Comparison of ENCODE assay signal across 10 cellular contexts in the genomic region with DNA sequence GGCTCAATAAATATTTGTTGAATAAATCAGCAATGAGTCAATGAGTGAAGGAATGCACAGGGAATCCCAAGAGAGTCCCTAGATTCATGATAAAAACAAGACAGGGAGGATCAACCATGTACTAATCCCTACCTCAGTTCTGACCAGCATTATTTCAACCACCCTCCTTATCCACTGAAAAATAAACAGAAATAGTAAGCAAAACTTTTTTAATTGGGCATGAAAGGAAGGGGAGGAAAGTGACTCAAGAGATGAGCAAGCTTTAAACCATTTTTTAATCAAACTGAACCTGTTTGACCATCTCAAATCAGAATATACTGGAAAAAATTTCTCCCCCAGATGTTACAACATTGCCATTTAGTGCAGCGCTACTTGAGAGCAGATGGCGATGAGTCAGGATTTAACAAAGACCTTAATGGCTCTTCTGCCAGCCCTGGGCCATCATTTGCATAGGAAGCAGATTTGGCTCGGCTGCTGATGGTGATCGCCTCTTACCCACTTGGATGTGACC.
DNase-seq lines count a peak whose midpoint lies in the region; ATAC-seq and TF ChIP-seq lines count a peak whose summit lies in the region.
"Had no signal": no experiment of that assay in that cellular context is flagged by ENCODE, and none has a peak within 500 bp of the region (broad histone marks: within the 10 kb centered on the region; RNA-seq: fewer than 3 reads in every experiment).

No MANE protein-coding gene starts in this region.

- H3K4me3 ChIP-seq in AG10803 (ENCODE audit: low read length) = no peak overlapping the region
- no peak overlapping the region for H3K4me3 ChIP-seq in Karpas-422 (ENCODE audit: low read length)
- H3K4me3 ChIP-seq: colonic mucosa had no signal

- no peak for TF ChIP-seq CTCF in AG10803 (conservative IDR thresholded peaks at IDR 0.05; ENCODE audit: low read length)

- H3K36me3 ChIP-seq in Karpas-422 (ENCODE audit: insufficient read depth, low read length) = no peaks in the 10 kb centered on the region
- H3K36me3 ChIP-seq: colonic mucosa had no signal

- H3K27ac ChIP-seq in Karpas-422 (ENCODE audit: low read length) = no peak overlapping the region
- H3K27ac ChIP-seq: colonic mucosa had no signal

- H3K9me2 ChIP-seq in Karpas-422 (replicated peaks; ENCODE audit: insufficient read depth, low read length) = no peaks in the 10 kb centered on the region

- no peaks in the 10 kb centered on the region for H3K27me3 ChIP-seq in Karpas-422 (ENCODE audit: low read length)
- H3K27me3 ChIP-seq: colonic mucosa had no signal

- H3K4me1 ChIP-seq in Karpas-422 (ENCODE audit: low read length) = peaks cover 10% of the 10 kb centered on the region
- H3K4me1 ChIP-seq: colonic mucosa had no signal

- no peak overlapping the region for H3K27ac Mint-ChIP-seq in effector memory CD8-positive, alpha-beta T cell
- H3K27ac Mint-ChIP-seq: activated CD8-positive, alpha-beta T cell treated with anti-CD3 and anti-CD28 coated beads for 36 hours had no signal

- H3K9me3 ChIP-seq in Karpas-422 (ENCODE audit: low read length) = no peaks in the 10 kb centered on the region
- H3K9me3 ChIP-seq: colonic mucosa had no signal

- H2AFZ ChIP-seq in Karpas-422 (ENCODE audit: low read length) = no peak overlapping the region

- no peaks in the 10 kb centered on the region for H3K79me2 ChIP-seq in Karpas-422 (ENCODE audit: low read length)

- H3K27me3 Mint-ChIP-seq in effector memory CD8-positive, alpha-beta T cell = no peaks in the 10 kb centered on the region
- H3K27me3 Mint-ChIP-seq: activated CD8-positive, alpha-beta T cell treated with anti-CD3 and anti-CD28 coated beads for 36 hours had no signal

- DNase-seq in AG10803 (ENCODE audit: low read depth) = peak; percentile 77
- DNase-seq in Karpas-422 = peak; percentile 48
- DNase-seq in RPMI7951 (ENCODE audit: low read depth) = peak; percentile 92
- DNase-seq in head of caudate nucleus = peak in 22 of 42 donors; percentile 8 to 71 (median 32)
- DNase-seq in effector memory CD8-positive, alpha-beta T cell = no peak
- DNase-seq in ureter (ENCODE audit: low spot score) = no peak
- DNase-seq in activated naive CD4-positive, alpha-beta T cell treated with anti-CD3 and anti-CD28 coated beads, Interleukin-2, amount 50 U/mL, for 16 hours = no peak
- DNase-seq: activated CD8-positive, alpha-beta T cell treated with anti-CD3 and anti-CD28 coated beads for 36 hours; colonic mucosa had no signal

- no peaks in the 10 kb centered on the region for H3K9me3 Mint-ChIP-seq in effector memory CD8-positive, alpha-beta T cell
- H3K9me3 Mint-ChIP-seq: activated CD8-positive, alpha-beta T cell treated with anti-CD3 and anti-CD28 coated beads for 36 hours had no signal

- H3K4me1 Mint-ChIP-seq in effector memory CD8-positive, alpha-beta T cell (ENCODE audit: low read depth in 2 of 2) = no peaks in the 10 kb centered on the region

- no peak overlapping the region for H3K4me2 ChIP-seq in Karpas-422 (ENCODE audit: low read depth, low read length, poor library complexity, severe bottlenecking)

- H3K4me3 Mint-ChIP-seq in effector memory CD8-positive, alpha-beta T cell = no peak overlapping the region
- H3K4me3 Mint-ChIP-seq: activated CD8-positive, alpha-beta T cell treated with anti-CD3 and anti-CD28 coated beads for 36 hours had no signal

- H4K20me1 ChIP-seq in Karpas-422 (ENCODE audit: insufficient read depth, low read depth, low read length) = no peaks in the 10 kb centered on the region

- no peak for ATAC-seq in GM18870 (IDR thresholded peaks at IDR 0.05; ENCODE audit: unreplicated experiment)
- ATAC-seq in effector memory CD8-positive, alpha-beta T cell (replicated peaks) = no peak
- ATAC-seq: activated CD8-positive, alpha-beta T cell treated with anti-CD3 and anti-CD28 coated beads for 36 hours had no signal

- no peaks in the 10 kb centered on the region for H3K36me3 Mint-ChIP-seq in effector memory CD8-positive, alpha-beta T cell (ENCODE audit: insufficient read depth)

- intact Hi-C loops in head of caudate nucleus (cut with DNase I) = no loop called here

- H3K9ac ChIP-seq in Karpas-422 (ENCODE audit: low read length) = no peak overlapping the region

Comparison
In these comparisons a context has a peak if more than half of its experiments do, and no peak if none do; other contexts are left out.
1. DNase-seq: peak in AG10803 (single experiment), Karpas-422 (single experiment), RPMI7951 (single experiment) and head of caudate nucleus (22 of 42); none in effector memory CD8-positive, alpha-beta T cell (0 of 3), ureter (single experiment) and activated naive CD4-positive, alpha-beta T cell treated with anti-CD3 and anti-CD28 coated beads, Interleukin-2, amount 50 U/mL, for 16 hours (single experiment).